8 cellular contexts compared by ENCODE assay signal in the genomic region with DNA sequence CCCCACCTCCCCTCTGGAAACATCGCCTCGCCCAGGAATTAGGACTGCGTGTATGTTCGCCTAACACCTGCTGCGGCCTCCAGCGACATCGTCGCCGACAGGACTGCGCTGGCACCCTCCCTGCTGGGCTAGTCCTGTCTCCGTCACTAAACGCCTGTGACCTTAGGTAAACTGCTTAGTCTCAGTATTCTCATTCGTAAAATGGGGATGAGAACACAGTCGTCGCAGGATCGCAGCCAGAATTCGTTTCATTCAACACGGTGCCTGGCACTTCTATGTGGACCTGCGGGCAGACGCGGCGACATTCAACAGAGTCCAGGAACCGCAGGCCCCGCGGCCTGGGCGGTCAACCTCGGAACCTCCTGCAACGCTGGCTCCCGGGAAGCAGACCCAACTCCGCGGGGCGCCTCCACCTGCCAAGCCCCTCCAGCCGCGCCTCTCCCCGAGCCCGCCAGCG. TPM values are rescaled to one million over a fixed set of nuclear protein-coding genes. Genes with fewer than 3 reads are reported as not detected.
DNase-seq lines count a peak whose midpoint lies in the region; ATAC-seq and TF ChIP-seq lines count a peak whose summit lies in the region.

No MANE protein-coding gene starts in this region.

- peak overlapping the region; percentile 89 for H3K27ac ChIP-seq in suprapubic skin

- H3K4me1 Mint-ChIP-seq in activated CD4-positive, alpha-beta T cell treated with anti-CD3 and anti-CD28 coated beads for 36 hours: peaks cover 30% of the 10 kb centered on the region

- H3K27ac Mint-ChIP-seq in activated CD4-positive, alpha-beta T cell treated with anti-CD3 and anti-CD28 coated beads for 36 hours: peak overlapping the region; percentile 32

- DNase-seq in activated effector memory CD4-positive, alpha-beta T cell treated with anti-CD3 and anti-CD28 coated beads, Interleukin-2, amount 50 U/mL, for 16 hours: peak; percentile 67
- no peak for DNase-seq in activated effector memory CD4-positive, alpha-beta T cell treated with Interleukin-2 at 50 U/mL for 16 hours
- DNase-seq in activated CD4-positive, alpha-beta T cell treated with anti-CD3 and anti-CD28 coated beads for 36 hours: peak; percentile 47
- peak in 1 of 2 donors; percentile 66 for DNase-seq in suprapubic skin (ENCODE audit: low spot score in 2 of 2)
- DNase-seq in NCI-H774 (lab: John Stamatoyannopoulos, UW): no peak

- no peaks in the 10 kb centered on the region for H3K9me3 Mint-ChIP-seq in activated CD4-positive, alpha-beta T cell treated with anti-CD3 and anti-CD28 coated beads for 36 hours (ENCODE audit: low read depth)

- no peak for TF ChIP-seq EP300 in suprapubic skin (IDR thresholded peaks at IDR 0.05)

- no peaks in the 10 kb centered on the region for H3K9me3 ChIP-seq in mucosa of stomach (ENCODE audit: control insufficient read depth, low read length)
- H3K9me3 ChIP-seq in suprapubic skin: no peaks in the 10 kb centered on the region

- no peak for TF ChIP-seq POLR2A in suprapubic skin (IDR thresholded peaks at IDR 0.05)

- H3K4me3 Mint-ChIP-seq in activated CD4-positive, alpha-beta T cell treated with anti-CD3 and anti-CD28 coated beads for 36 hours: peak overlapping the region; percentile 86

- intact Hi-C loops in activated CD4-positive, alpha-beta T cell treated with anti-CD3 and anti-CD28 coated beads for 36 hours (cut with DNase I, micrococcal nuclease): loop anchor here (1.0 to 10.0 kb wide), 8 partner anchors 42 to 1150 kb away; a partner anchor contains a TSS

- WGBS in suprapubic skin: under 1% methylated on average over 21 of the region's 37 CpGs

- H3K4me1 ChIP-seq in mucosa of stomach (ENCODE audit: control insufficient read depth, insufficient read depth, low read length) (peaks cover 20% of the 10 kb centered on the region), suprapubic skin (peaks cover 22% of the 10 kb centered on the region)

- POLR2A ChIA-PET in activated CD4-positive, alpha-beta T cell treated with anti-CD3 and anti-CD28 coated beads for 36 hours (lab: Charles Lee): interaction anchor here (0.9 kb wide), 1 partner anchor 327 kb away, joined by 6 read pairs; no protein-coding TSS in a partner anchor

- H3K9ac ChIP-seq in mucosa of stomach (ENCODE audit: low read length): peak overlapping the region; percentile 68

- H3K36me3 ChIP-seq in mucosa of stomach (ENCODE audit: control insufficient read depth, insufficient read depth, low read length) (no peaks in the 10 kb centered on the region), suprapubic skin (no peaks in the 10 kb centered on the region)

- no peak for TF ChIP-seq CTCF in suprapubic skin (IDR thresholded peaks at IDR 0.05)

- H3K27me3 ChIP-seq in mucosa of stomach (ENCODE audit: control insufficient read depth, insufficient read depth, low read length): no peaks in the 10 kb centered on the region
- H3K27me3 ChIP-seq in suprapubic skin: no peaks in the 10 kb centered on the region

- H3K4me3 ChIP-seq in mucosa of stomach (ENCODE audit: low read length) (peak overlapping the region; percentile 93), suprapubic skin (peak overlapping the region; percentile 94)

- peak; percentile 18 for ATAC-seq in HG03196 (IDR thresholded peaks at IDR 0.05; ENCODE audit: unreplicated experiment)
- ATAC-seq in activated CD4-positive, alpha-beta T cell treated with anti-CD3 and anti-CD28 coated beads for 36 hours: peak; percentile 1
- peak; percentile 51 for ATAC-seq in esophagus mucosa

- CTCF ChIA-PET in activated CD4-positive, alpha-beta T cell treated with anti-CD3 and anti-CD28 coated beads for 36 hours (lab: Charles Lee): interaction anchor here (0.5 kb wide), 1 partner anchor 28 kb away, joined by 4 read pairs; no protein-coding TSS in a partner anchor

- no peaks in the 10 kb centered on the region for H3K36me3 Mint-ChIP-seq in activated CD4-positive, alpha-beta T cell treated with anti-CD3 and anti-CD28 coated beads for 36 hours (ENCODE audit: low read depth)

- H3K27me3 Mint-ChIP-seq in activated CD4-positive, alpha-beta T cell treated with anti-CD3 and anti-CD28 coated beads for 36 hours: no peaks in the 10 kb centered on the region

RNA-seq across cellular contexts. Expression of a gene that starts 0.5 kb away (rescaled TPM):
- total RNA-seq in activated CD4-positive, alpha-beta T cell treated with anti-CD3 and anti-CD28 coated beads for 36 hours: 1 to 10 TPM; 8.5 to 9.1 TPM
- 30.1 TPM for total RNA-seq in esophagus mucosa
- 10 to 100 TPM; 15.9 to 20.1 (median 18.4) TPM for total RNA-seq in suprapubic skin

RNA-seq across cellular contexts. Expression of a gene that starts 41.8 kb away (rescaled TPM):
- total RNA-seq in activated CD4-positive, alpha-beta T cell treated with anti-CD3 and anti-CD28 coated beads for 36 hours: 1 to 10 TPM; 4.7 to 4.8 TPM
- total RNA-seq in esophagus mucosa (4.4 TPM), suprapubic skin (10 to 100 TPM in 2 of 4 donors, 1 to 10 TPM in 2; 5.6 to 21.6 (median 10.4) TPM)

Comparison
In these comparisons a context has a peak if more than half of its experiments do, and no peak if none do; other contexts are left out.
1. DNase-seq: peak in activated effector memory CD4-positive, alpha-beta T cell treated with anti-CD3 and anti-CD28 coated beads, Interleukin-2, amount 50 U/mL, for 16 hours (single experiment) and activated CD4-positive, alpha-beta T cell treated with anti-CD3 and anti-CD28 coated beads for 36 hours (single experiment); none in activated effector memory CD4-positive, alpha-beta T cell treated with Interleukin-2 at 50 U/mL for 16 hours (single experiment) and NCI-H774 (single experiment).
2. ATAC-seq: peak in every context shown above with its lines; median percentile 51 in esophagus mucosa; 18 in HG03196; 1 in activated CD4-positive, alpha-beta T cell treated with anti-CD3 and anti-CD28 coated beads for 36 hours.